In genomic region chr12:124208469-124208868, GRCh38 we compare ENCODE assay signal across 24 cellular contexts.
"Had no signal": no experiment of that assay in that cellular context is flagged by ENCODE, and none has a peak within 500 bp of the region (broad histone marks: within the 10 kb centered on the region; RNA-seq: fewer than 3 reads in every experiment).

No MANE protein-coding gene starts in this region.

- H3K27me3 ChIP-seq: dorsolateral prefrontal cortex, esophagus muscularis mucosa, right lobe of liver, thyroid gland had no signal

- H3K4me1 ChIP-seq: esophagus muscularis mucosa, lower lobe of right lung, parathyroid adenoma, right lobe of liver, suprapubic skin, thyroid gland had no signal

- H3K79me2 ChIP-seq: parathyroid adenoma had no signal

- H3K4me2 ChIP-seq: smooth muscle cell had no signal

- H3K4me3 Mint-ChIP-seq: immature natural killer cell; naive thymus-derived CD8-positive, alpha-beta T cell; stimulated activated naive CD8-positive, alpha-beta T cell treated with anti-CD3 and anti-CD28 coated beads, Interleukin-15, amount 100 ng/mL, for 72 hours had no signal

- H3K4me1 Mint-ChIP-seq: immature natural killer cell; naive thymus-derived CD8-positive, alpha-beta T cell; stimulated activated naive CD8-positive, alpha-beta T cell treated with anti-CD3 and anti-CD28 coated beads, Interleukin-15, amount 100 ng/mL, for 72 hours had no signal

- DNase-seq: cerebellar nuclear complex; dorsolateral prefrontal cortex; effector CD4-positive, alpha-beta T cell; hypothalamus; immature natural killer cell; islet precursor cell; kidney glomerular epithelial cell; left ventricle myocardium superior; lower lobe of right lung; naive thymus-derived CD8-positive, alpha-beta T cell; right lobe of liver; stimulated activated CD4-positive, alpha-beta T cell treated with anti-CD3 and anti-CD28 coated beads, Interleukin-12 subunit alpha, Interleukin-12 subunit beta, amount 100 ng/mL, for 4 hours; stimulated activated CD4-positive, alpha-beta T cell treated with anti-CD3 and anti-CD28 coated beads, Interleukin-1b, Interleukin-23, amount 100 ng/mL, for 48 hours; stimulated activated CD4-positive, alpha-beta T cell treated with anti-CD3 and anti-CD28 coated beads, Interleukin-4, amount 100 ng/mL, for 1 hour; stimulated activated CD8-positive, alpha-beta memory T cell treated with anti-CD3 and anti-CD28 coated beads, Interleukin-4, amount 100 ng/mL, for 48 hours; stimulated activated naive CD4-positive, alpha-beta T cell; stimulated activated naive CD8-positive, alpha-beta T cell treated with anti-CD3 and anti-CD28 coated beads, Interleukin-15, amount 100 ng/mL, for 72 hours; thyroid gland; trophoblast cell had no signal

- H3K4me3 ChIP-seq: dorsolateral prefrontal cortex, esophagus muscularis mucosa, lower lobe of right lung, right lobe of liver, smooth muscle cell, suprapubic skin, thyroid gland had no signal

- ATAC-seq: left ventricle myocardium superior; lower lobe of right lung; naive thymus-derived CD8-positive, alpha-beta T cell; right lobe of liver; stimulated activated naive CD8-positive, alpha-beta T cell treated with anti-CD3 and anti-CD28 coated beads, Interleukin-15, amount 100 ng/mL, for 72 hours had no signal

- H3K27ac Mint-ChIP-seq: immature natural killer cell; progenitor cell of endocrine pancreas; stimulated activated naive CD8-positive, alpha-beta T cell treated with anti-CD3 and anti-CD28 coated beads, Interleukin-15, amount 100 ng/mL, for 72 hours had no signal

- H2AFZ ChIP-seq: parathyroid adenoma had no signal

- H3K27ac ChIP-seq: dorsolateral prefrontal cortex, esophagus muscularis mucosa, lower lobe of right lung, parathyroid adenoma, right lobe of liver, suprapubic skin, thyroid gland had no signal

- H3K36me3 ChIP-seq: esophagus muscularis mucosa, lower lobe of right lung, right lobe of liver, suprapubic skin, thyroid gland had no signal
